ENCODE assay signal across 11 cellular contexts in genomic region chr2:100902833-100903405, GRCh38.
DNase-seq lines count a peak whose midpoint lies in the region; ATAC-seq, FAIRE-seq and TF ChIP-seq lines count a peak whose summit lies in the region.
"Had no signal": no experiment of that assay in that cellular context is flagged by ENCODE, and none has a peak within 500 bp of the region (broad histone marks: within the 10 kb centered on the region; RNA-seq: fewer than 3 reads in every experiment).

No MANE protein-coding gene starts in this region.

- H3K27ac ChIP-seq in colonic mucosa = no peak overlapping the region

- no peaks in the 10 kb centered on the region for H3K4me1 ChIP-seq in colonic mucosa

- H3K36me3 ChIP-seq in bronchial epithelial cell (ENCODE audit: control insufficient read depth, insufficient read depth, low read length) (peaks cover 7% of the 10 kb centered on the region), colonic mucosa (no peaks in the 10 kb centered on the region)

- TF ChIP-seq CTCF in LNCaP clone FGC (IDR thresholded peaks at IDR 0.05; ENCODE audit: control insufficient read depth, extremely low read depth, insufficient read depth) (no peak), bronchial epithelial cell (IDR thresholded peaks at IDR 0.05; ENCODE audit: insufficient read depth, low read length, severe bottlenecking) (no peak), colonic mucosa (IDR thresholded peaks at IDR 0.05) (no peak)

- ATAC-seq in GM19023 (IDR thresholded peaks at IDR 0.05; ENCODE audit: unreplicated experiment) = no peak
- ATAC-seq in left colon = no peak

- FAIRE-seq in bronchial epithelial cell (lab: Jason Lieb, UNC) = no peak

- H3K9me3 ChIP-seq in colonic mucosa = no peaks in the 10 kb centered on the region

- no peaks in the 10 kb centered on the region for H3K27me3 ChIP-seq in bronchial epithelial cell (ENCODE audit: control insufficient read depth, insufficient read depth, low read length)
- H3K27me3 ChIP-seq in colonic mucosa = no peaks in the 10 kb centered on the region

- DNase-seq in AG20443 (ENCODE audit: low spot score) (peak; percentile 92), LNCaP clone FGC (ENCODE audit: low read depth) (peak; percentile 74), bronchial epithelial cell (ENCODE audit: low read depth) (peak; percentile 92), lung microvascular endothelial cell (ENCODE audit: low read depth in 2 of 2) (peak; percentile 82 to 95), colonic mucosa (no peak), NCI-H82 treated with DMSO at 0.1 percent for 48 hours (lab: John Stamatoyannopoulos, UW; ENCODE audit: unreplicated experiment) (no peak), left colon (no peak)
- DNase-seq: activated CD4-positive, CD25-positive, alpha-beta regulatory T cell; cerebellar nuclear complex; NCI-H2107 had no signal

- H3K9ac ChIP-seq in colonic mucosa (ENCODE audit: low read depth in 2 of 2, low read length in 2 of 2) = no peak overlapping the region

- intact Hi-C loops in colonic mucosa (cut with DNase I) (no loop called here), left colon (cut with DNase I, micrococcal nuclease) (no loop called here)

- H3K4me3 ChIP-seq in LNCaP clone FGC (ENCODE audit: low read depth, low read length) (no peak overlapping the region), bronchial epithelial cell (ENCODE audit: low read depth, low read length) (no peak overlapping the region), colonic mucosa (no peak overlapping the region)

Comparison
In these comparisons a context has a peak if more than half of its experiments do, and no peak if none do; other contexts are left out.
1. DNase-seq: peak in AG20443 (single experiment), LNCaP clone FGC (single experiment), bronchial epithelial cell (single experiment) and lung microvascular endothelial cell (2 of 2); none in colonic mucosa (single experiment), NCI-H82 treated with DMSO at 0.1 percent for 48 hours (single experiment) and left colon (0 of 2).